ENCODE assay signal across 17 cellular contexts in genomic region chr22:47567126-47567730, GRCh38.
A peak's percentile ranks its signal among the peaks of the same experiment; 100 is the strongest.
DNase-seq lines count a peak whose midpoint lies in the region; ATAC-seq and TF ChIP-seq lines count a peak whose summit lies in the region.
"Had no signal": no experiment of that assay in that cellular context is flagged by ENCODE, and none has a peak within 500 bp of the region (broad histone marks: within the 10 kb centered on the region; RNA-seq: fewer than 3 reads in every experiment).

No MANE protein-coding gene starts in this region.

- ATAC-seq in activated CD8-positive, alpha-beta memory T cell treated with anti-CD3 and anti-CD28 coated beads, Interleukin-2, amount 10 ng/mL, durations not matched to agents 7 days and 5 days = no peak
- ATAC-seq in GM18873 (IDR thresholded peaks at IDR 0.05; ENCODE audit: low FRiP score, unreplicated experiment) = no peak
- ATAC-seq: CD8-positive, alpha-beta T cell; GM12878 had no signal

- H3K9me3 Mint-ChIP-seq in activated CD8-positive, alpha-beta memory T cell treated with anti-CD3 and anti-CD28 coated beads, Interleukin-2, amount 10 ng/mL, durations not matched to agents 7 days and 5 days (ENCODE audit: low read depth) = peaks cover 2% of the 10 kb centered on the region
- H3K9me3 Mint-ChIP-seq: CD8-positive, alpha-beta T cell had no signal

- no peak overlapping the region for H3K4me3 Mint-ChIP-seq in activated CD8-positive, alpha-beta memory T cell treated with anti-CD3 and anti-CD28 coated beads, Interleukin-2, amount 10 ng/mL, durations not matched to agents 7 days and 5 days
- H3K4me3 Mint-ChIP-seq: CD4-positive, CD25-positive, alpha-beta regulatory T cell; CD8-positive, alpha-beta T cell; HFFc6 had no signal

- 96 to 97% (median 96%) methylated on average over 13 of the region's 13 CpGs for WGBS in ovary, 3 donors

- TF ChIP-seq EP300 in ovary (IDR thresholded peaks at IDR 0.05) = no peak

- H3K36me3 Mint-ChIP-seq in activated CD8-positive, alpha-beta memory T cell treated with anti-CD3 and anti-CD28 coated beads, Interleukin-2, amount 10 ng/mL, durations not matched to agents 7 days and 5 days = no peaks in the 10 kb centered on the region
- H3K36me3 Mint-ChIP-seq: CD4-positive, CD25-positive, alpha-beta regulatory T cell; CD8-positive, alpha-beta T cell had no signal

- no peaks in the 10 kb centered on the region for H3K9me3 ChIP-seq in ovary
- H3K9me3 ChIP-seq: BLaER1, Caco-2, HAP-1 had no signal

- H3K4me1 ChIP-seq in ovary (ENCODE audit: insufficient read depth) = peaks cover 5% of the 10 kb centered on the region
- H3K4me1 ChIP-seq: Caco-2, HAP-1 had no signal

- no peak for TF ChIP-seq POLR2A in ovary (IDR thresholded peaks at IDR 0.05)

- H3K27me3 Mint-ChIP-seq in activated CD8-positive, alpha-beta memory T cell treated with anti-CD3 and anti-CD28 coated beads, Interleukin-2, amount 10 ng/mL, durations not matched to agents 7 days and 5 days = no peaks in the 10 kb centered on the region
- H3K27me3 Mint-ChIP-seq: CD4-positive, CD25-positive, alpha-beta regulatory T cell had no signal

- DNase-seq in activated CD8-positive, alpha-beta memory T cell treated with anti-CD3 and anti-CD28 coated beads, Interleukin-2, amount 10 ng/mL, durations not matched to agents 7 days and 5 days = peak; percentile 21
- DNase-seq in islet precursor cell (peak; percentile 28), posterior vena cava (ENCODE audit: low spot score) (peak; percentile 66), GF-D8 (lab: John Stamatoyannopoulos, UW) (no peak), ovary (no peak)
- DNase-seq: Caco-2; CD4-positive, CD25-positive, alpha-beta regulatory T cell; DMS153; DND-41; GOT3; HFFc6 had no signal

- no peak overlapping the region for H3K4me3 ChIP-seq in ovary
- H3K4me3 ChIP-seq: BLaER1, GM12878, HAP-1 had no signal

- no peaks in the 10 kb centered on the region for H3K27me3 ChIP-seq in ovary
- H3K27me3 ChIP-seq: BLaER1 had no signal

- CTCF ChIA-PET in activated CD8-positive, alpha-beta memory T cell treated with anti-CD3 and anti-CD28 coated beads, Interleukin-2, amount 10 ng/mL, durations not matched to agents 7 days and 5 days (lab: Charles Lee) = no interaction called here

- H3K27ac Mint-ChIP-seq in activated CD8-positive, alpha-beta memory T cell treated with anti-CD3 and anti-CD28 coated beads, Interleukin-2, amount 10 ng/mL, durations not matched to agents 7 days and 5 days = no peak overlapping the region
- H3K27ac Mint-ChIP-seq: CD4-positive, CD25-positive, alpha-beta regulatory T cell; CD8-positive, alpha-beta T cell; HFFc6 had no signal

- TF ChIP-seq CTCF in ovary (IDR thresholded peaks at IDR 0.05) = no peak

- no peak overlapping the region for H3K27ac ChIP-seq in ovary
- H3K27ac ChIP-seq: BLaER1, C4-2B had no signal

- H3K4me1 Mint-ChIP-seq in activated CD8-positive, alpha-beta memory T cell treated with anti-CD3 and anti-CD28 coated beads, Interleukin-2, amount 10 ng/mL, durations not matched to agents 7 days and 5 days = no peaks in the 10 kb centered on the region

- intact Hi-C loops in posterior vena cava (cut with DNase I) (no loop called here), ovary (cut with DNase I) (no loop called here)

- H3K36me3 ChIP-seq in ovary = no peaks in the 10 kb centered on the region
- H3K36me3 ChIP-seq: BLaER1, HAP-1 had no signal

Comparison
In these comparisons a context has a peak if more than half of its experiments do, and no peak if none do; other contexts are left out.
1. DNase-seq: peak in activated CD8-positive, alpha-beta memory T cell treated with anti-CD3 and anti-CD28 coated beads, Interleukin-2, amount 10 ng/mL, durations not matched to agents 7 days and 5 days (single experiment), islet precursor cell (single experiment) and posterior vena cava (single experiment); none in GF-D8 (single experiment) and ovary (0 of 5).